In genomic region chr1:169891539-169891885, GRCh38 we compare ENCODE assay signal across 12 cellular contexts. TPM values are rescaled to one million over a fixed set of nuclear protein-coding genes. Genes with fewer than 3 reads are reported as not detected.
DNase-seq lines count a peak whose midpoint lies in the region; ATAC-seq and TF ChIP-seq lines count a peak whose summit lies in the region.
"Had no signal": no experiment of that assay in that cellular context is flagged by ENCODE, and none has a peak within 500 bp of the region (broad histone marks: within the 10 kb centered on the region; RNA-seq: fewer than 3 reads in every experiment).

No MANE protein-coding gene starts in this region.

- no peaks in the 10 kb centered on the region for H3K9me2 ChIP-seq in Loucy (replicated peaks; ENCODE audit: low read depth, low read length)

- peaks cover 4 to 36% (median 5%) of the 10 kb centered on the region in 3 donors for H3K36me3 Mint-ChIP-seq in CD8-positive, alpha-beta memory T cell
- H3K36me3 Mint-ChIP-seq in neural crest cell (ENCODE audit: low read depth): no peaks in the 10 kb centered on the region

- TF ChIP-seq CTCF in Loucy (conservative IDR thresholded peaks at IDR 0.05; ENCODE audit: low read length) (no peak), neural crest cell (conservative IDR thresholded peaks at IDR 0.05) (no peak)

- no peaks in the 10 kb centered on the region for H4K20me1 ChIP-seq in Loucy (ENCODE audit: insufficient read depth, low read length, poor library complexity, severe bottlenecking)

- peaks cover 11% of the 10 kb centered on the region; the same call in 1 of the 2 replicates for H3F3A ChIP-seq in Loucy (ENCODE audit: low read depth)

- H3K36me3 ChIP-seq in CD8-positive, alpha-beta memory T cell (ENCODE audit: insufficient read depth, low read length): peaks cover 4% of the 10 kb centered on the region
- H3K36me3 ChIP-seq in Loucy (ENCODE audit: insufficient read depth, low read length) (peaks cover 3% of the 10 kb centered on the region; the same call in 1 of the 2 replicates), duodenal mucosa (ENCODE audit: control insufficient read depth in 1 of 2, insufficient read depth in 2 of 2, low read length in 2 of 2) (peaks cover 3 to 20% of the 10 kb centered on the region in 2 donors)
- H3K36me3 ChIP-seq: uterus had no signal

- H3K4me2 ChIP-seq in Loucy (ENCODE audit: low read depth, low read length, poor library complexity, severe bottlenecking): peak overlapping the region; percentile 97

- CTCF ChIA-PET in CD8-positive, alpha-beta memory T cell (lab: Charles Lee): interaction anchor here (0.6 to 1.0 kb wide), 2 partner anchors 17 to 183 kb away, joined by 3 read pairs; partner anchors contain the start of gene KIFAP3

- H3K27me3 ChIP-seq in CD8-positive, alpha-beta memory T cell (ENCODE audit: insufficient read depth, low read length, poor library complexity, severe bottlenecking): no peaks in the 10 kb centered on the region
- H3K27me3 ChIP-seq in Loucy (ENCODE audit: insufficient read depth, low read length, poor library complexity, severe bottlenecking) (peaks cover 4% of the 10 kb centered on the region), duodenal mucosa (ENCODE audit: control insufficient read depth in 1 of 2, insufficient read depth in 2 of 2, low read length in 2 of 2) (no peaks in the 10 kb centered on the region)
- H3K27me3 ChIP-seq: SJCRH30, uterus had no signal

- H3K4me1 Mint-ChIP-seq in CD8-positive, alpha-beta memory T cell: peaks cover 52 to 66% (median 65%) of the 10 kb centered on the region in 3 donors
- peaks cover 26% of the 10 kb centered on the region for H3K4me1 Mint-ChIP-seq in neural crest cell

- H3K4me3 ChIP-seq in CD8-positive, alpha-beta memory T cell (ENCODE audit: low read length): peak overlapping the region; percentile 33
- H3K4me3 ChIP-seq in Loucy (ENCODE audit: low read length, poor library complexity, severe bottlenecking) (peak overlapping the region; percentile 91), duodenal mucosa (ENCODE audit: low read depth in 1 of 2, low read length in 2 of 2) (peak overlapping the region; percentile 5 to 87)
- H3K4me3 ChIP-seq: SJCRH30, uterus had no signal

- H3K4me3 Mint-ChIP-seq in CD8-positive, alpha-beta memory T cell: peak overlapping the region; percentile 61 to 91 (median 70)
- H3K4me3 Mint-ChIP-seq in neural crest cell: peak overlapping the region; percentile 54

- no peaks in the 10 kb centered on the region for H3K9me3 ChIP-seq in CD8-positive, alpha-beta memory T cell (ENCODE audit: low read length)
- no peaks in the 10 kb centered on the region for H3K9me3 ChIP-seq in Loucy (ENCODE audit: insufficient read depth, low read depth, low read length)
- H3K9me3 ChIP-seq in duodenal mucosa (ENCODE audit: control insufficient read depth in 1 of 2, low read length in 2 of 2): no peaks in the 10 kb centered on the region
- H3K9me3 ChIP-seq: left ventricle myocardium inferior, SJCRH30, uterus had no signal

- peaks cover 4% of the 10 kb centered on the region in 2 donors for H3K27me3 Mint-ChIP-seq in CD8-positive, alpha-beta memory T cell
- H3K27me3 Mint-ChIP-seq in neural crest cell (ENCODE audit: low read depth): peaks cover 7% of the 10 kb centered on the region

- H3K9me3 Mint-ChIP-seq in CD8-positive, alpha-beta memory T cell: no peaks in the 10 kb centered on the region
- H3K9me3 Mint-ChIP-seq in neural crest cell: no peaks in the 10 kb centered on the region

- peaks cover 62% of the 10 kb centered on the region for H3K79me2 ChIP-seq in Loucy (ENCODE audit: insufficient read depth, low read length)

- DNase-seq in CD8-positive, alpha-beta memory T cell: no peak
- DNase-seq in neural crest cell (ENCODE audit: low read depth, low spot score) (no peak), Kasumi-1 (lab: John Stamatoyannopoulos, UW) (no peak), SW480 (ENCODE audit: low spot score) (no peak)
- DNase-seq: left ventricle myocardium inferior, NCI-H146, SJCRH30, uterus had no signal

- POLR2A ChIA-PET in CD8-positive, alpha-beta memory T cell (lab: Charles Lee): interaction anchor here (0.5 to 1.1 kb wide), 2 partner anchors 11 to 640 kb away, joined by 4 read pairs; no protein-coding TSS in a partner anchor

- ATAC-seq in GM19035 (IDR thresholded peaks at IDR 0.05; ENCODE audit: unreplicated experiment): no peak
- ATAC-seq in GM18907 (IDR thresholded peaks at IDR 0.05; ENCODE audit: unreplicated experiment): no peak

- no peak overlapping the region for H3K27ac ChIP-seq in CD8-positive, alpha-beta memory T cell (ENCODE audit: low read depth, low read length)
- H3K27ac ChIP-seq in duodenal mucosa (ENCODE audit: low read depth, low read length): no peak overlapping the region
- H3K27ac ChIP-seq: left ventricle myocardium inferior, SJCRH30, uterus had no signal

- peak overlapping the region; percentile 87 to 100 (median 92) for H3K27ac Mint-ChIP-seq in CD8-positive, alpha-beta memory T cell
- H3K27ac Mint-ChIP-seq in neural crest cell (ENCODE audit: unreplicated experiment): no peak overlapping the region

- no peak overlapping the region for H2AFZ ChIP-seq in Loucy (ENCODE audit: low read length)

- H3K9ac ChIP-seq in Loucy (ENCODE audit: low read depth, low read length, poor library complexity, severe bottlenecking) (peak overlapping the region; percentile 99), duodenal mucosa (ENCODE audit: low read depth in 1 of 2, low read length in 2 of 2) (peak overlapping the region in 1 of 2 donors; percentile 15)

- H3K4me1 ChIP-seq in CD8-positive, alpha-beta memory T cell (ENCODE audit: insufficient read depth, low read length): peaks cover 32% of the 10 kb centered on the region
- H3K4me1 ChIP-seq in Loucy (ENCODE audit: insufficient read depth, low read length, poor library complexity, severe bottlenecking) (peaks cover 67% of the 10 kb centered on the region), duodenal mucosa (ENCODE audit: control insufficient read depth in 1 of 2, insufficient read depth in 2 of 2, low read length in 2 of 2) (peaks cover 27 to 28% of the 10 kb centered on the region in 2 donors)
- H3K4me1 ChIP-seq: SJCRH30 had no signal

RNA-seq across cellular contexts. Expression of gene SCYL3, which starts 2.2 kb away (rescaled TPM):
- 10 to 100 TPM; 12.7 to 13.1 TPM for total RNA-seq in CD8-positive, alpha-beta memory T cell
- polyA plus RNA-seq in CD8-positive, alpha-beta memory T cell: 13.5 TPM
- total RNA-seq in neural crest cell: 8.1 and 9.1 TPM in 2 replicates

Comparison
In these comparisons a context has a peak if more than half of its experiments do, and no peak if none do; other contexts are left out.
1. H3K4me3 ChIP-seq: peak in every context shown above with its lines; median percentile 91 in Loucy; 46 in duodenal mucosa; 33 in CD8-positive, alpha-beta memory T cell.